1 cellular context compared by ENCODE assay signal in the genomic region with DNA sequence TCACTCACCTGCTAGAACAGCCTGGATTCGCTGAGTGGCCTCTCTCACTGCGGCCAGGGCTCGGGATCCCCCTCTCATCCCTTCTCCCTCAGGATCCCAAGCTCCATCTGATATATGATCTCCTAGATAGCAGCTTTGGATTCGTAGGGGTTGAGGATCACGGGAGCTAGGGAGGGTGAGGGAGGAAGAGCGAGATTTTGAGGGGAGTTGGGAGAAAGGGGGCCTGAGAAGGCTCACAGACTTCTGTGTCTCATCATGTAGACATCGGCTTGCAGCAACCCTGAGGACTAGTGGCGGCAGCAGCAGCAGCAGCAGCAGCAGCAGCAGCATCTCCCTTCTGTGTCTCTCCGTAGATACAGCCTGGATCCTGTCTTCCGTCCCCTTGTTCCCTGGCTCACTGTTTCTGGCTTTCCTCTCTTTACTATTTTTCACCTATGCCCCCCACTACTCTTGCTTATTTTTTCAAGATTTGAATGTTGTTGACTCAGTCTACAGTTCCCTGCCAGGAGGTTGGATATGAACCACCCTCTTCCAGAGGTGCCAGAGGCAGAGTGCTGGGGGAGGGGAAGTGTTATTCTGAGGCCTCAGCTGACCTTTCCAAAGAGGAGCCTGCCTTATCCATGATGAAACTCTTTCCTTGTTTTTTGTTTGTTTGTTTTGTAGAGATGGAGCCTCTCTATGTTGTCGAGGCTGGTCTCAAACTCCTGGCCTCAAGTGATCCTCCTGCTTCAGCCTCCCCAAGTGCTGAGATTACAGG.
TF ChIP-seq lines count a peak whose summit lies in the region.

A gene with protein sequence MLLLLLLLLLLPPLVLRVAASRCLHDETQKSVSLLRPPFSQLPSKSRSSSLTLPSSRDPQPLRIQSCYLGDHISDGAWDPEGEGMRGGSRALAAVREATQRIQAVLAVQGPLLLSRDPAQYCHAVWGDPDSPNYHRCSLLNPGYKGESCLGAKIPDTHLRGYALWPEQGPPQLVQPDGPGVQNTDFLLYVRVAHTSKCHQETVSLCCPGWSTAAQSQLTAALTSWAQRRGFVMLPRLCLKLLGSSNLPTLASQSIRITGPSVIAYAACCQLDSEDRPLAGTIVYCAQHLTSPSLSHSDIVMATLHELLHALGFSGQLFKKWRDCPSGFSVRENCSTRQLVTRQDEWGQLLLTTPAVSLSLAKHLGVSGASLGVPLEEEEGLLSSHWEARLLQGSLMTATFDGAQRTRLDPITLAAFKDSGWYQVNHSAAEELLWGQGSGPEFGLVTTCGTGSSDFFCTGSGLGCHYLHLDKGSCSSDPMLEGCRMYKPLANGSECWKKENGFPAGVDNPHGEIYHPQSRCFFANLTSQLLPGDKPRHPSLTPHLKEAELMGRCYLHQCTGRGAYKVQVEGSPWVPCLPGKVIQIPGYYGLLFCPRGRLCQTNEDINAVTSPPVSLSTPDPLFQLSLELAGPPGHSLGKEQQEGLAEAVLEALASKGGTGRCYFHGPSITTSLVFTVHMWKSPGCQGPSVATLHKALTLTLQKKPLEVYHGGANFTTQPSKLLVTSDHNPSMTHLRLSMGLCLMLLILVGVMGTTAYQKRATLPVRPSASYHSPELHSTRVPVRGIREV (minus strand): TSS at position 399 of the 757 bp plus-strand sequence. CDS start 69 bp downstream, at position 330.

TF ChIP-seq in IMR-90, 13 proteins besides CTCF, POLR2A, EP300 and RAD21:
- TF ChIP-seq NFE2L2 (IDR thresholded peaks at IDR 0.05; ENCODE audit: low read depth, low read length) = no peak
- TF ChIP-seq, protein P1, sequence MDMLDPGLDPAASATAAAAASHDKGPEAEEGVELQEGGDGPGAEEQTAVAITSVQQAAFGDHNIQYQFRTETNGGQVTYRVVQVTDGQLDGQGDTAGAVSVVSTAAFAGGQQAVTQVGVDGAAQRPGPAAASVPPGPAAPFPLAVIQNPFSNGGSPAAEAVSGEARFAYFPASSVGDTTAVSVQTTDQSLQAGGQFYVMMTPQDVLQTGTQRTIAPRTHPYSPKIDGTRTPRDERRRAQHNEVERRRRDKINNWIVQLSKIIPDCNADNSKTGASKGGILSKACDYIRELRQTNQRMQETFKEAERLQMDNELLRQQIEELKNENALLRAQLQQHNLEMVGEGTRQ (IDR thresholded peaks at IDR 0.05; ENCODE audit: low read depth, low read length) = no peak
- no peak for TF ChIP-seq CHD1 (IDR thresholded peaks at IDR 0.05; ENCODE audit: low read depth, low read length)
- no peak for TF ChIP-seq RCOR1 (IDR thresholded peaks at IDR 0.05; ENCODE audit: insufficient replicate concordance, low read length)
- TF ChIP-seq RFX5 (IDR thresholded peaks at IDR 0.05; ENCODE audit: low read depth, low read length) = no peak
- no peak for TF ChIP-seq CEBPB (IDR thresholded peaks at IDR 0.05; ENCODE audit: low read depth, low read length)
- no peak for TF ChIP-seq FOS (IDR thresholded peaks at IDR 0.05; ENCODE audit: low read depth, low read length)
- TF ChIP-seq, protein P2, sequence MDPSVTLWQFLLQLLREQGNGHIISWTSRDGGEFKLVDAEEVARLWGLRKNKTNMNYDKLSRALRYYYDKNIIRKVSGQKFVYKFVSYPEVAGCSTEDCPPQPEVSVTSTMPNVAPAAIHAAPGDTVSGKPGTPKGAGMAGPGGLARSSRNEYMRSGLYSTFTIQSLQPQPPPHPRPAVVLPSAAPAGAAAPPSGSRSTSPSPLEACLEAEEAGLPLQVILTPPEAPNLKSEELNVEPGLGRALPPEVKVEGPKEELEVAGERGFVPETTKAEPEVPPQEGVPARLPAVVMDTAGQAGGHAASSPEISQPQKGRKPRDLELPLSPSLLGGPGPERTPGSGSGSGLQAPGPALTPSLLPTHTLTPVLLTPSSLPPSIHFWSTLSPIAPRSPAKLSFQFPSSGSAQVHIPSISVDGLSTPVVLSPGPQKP (IDR thresholded peaks at IDR 0.05; ENCODE audit: borderline replicate concordance, low read depth, low read length) = no peak
- no peak for TF ChIP-seq MXI1 (IDR thresholded peaks at IDR 0.05; ENCODE audit: borderline replicate concordance, low read depth, low read length)
- no peak for TF ChIP-seq MAZ (IDR thresholded peaks at IDR 0.05; ENCODE audit: borderline replicate concordance, low read depth, low read length)
- no peak for TF ChIP-seq SMC3 (IDR thresholded peaks at IDR 0.05; ENCODE audit: low read depth, low read length)
- no peak for TF ChIP-seq MAFK (IDR thresholded peaks at IDR 0.05; ENCODE audit: low read depth, low read length)
- no peak for TF ChIP-seq BHLHE40 (IDR thresholded peaks at IDR 0.05; ENCODE audit: low read depth, low read length)
TF ChIP-seq in IMR-90: peak in this region for 0.
